10 cellular contexts compared by ENCODE assay signal in the genomic region with DNA sequence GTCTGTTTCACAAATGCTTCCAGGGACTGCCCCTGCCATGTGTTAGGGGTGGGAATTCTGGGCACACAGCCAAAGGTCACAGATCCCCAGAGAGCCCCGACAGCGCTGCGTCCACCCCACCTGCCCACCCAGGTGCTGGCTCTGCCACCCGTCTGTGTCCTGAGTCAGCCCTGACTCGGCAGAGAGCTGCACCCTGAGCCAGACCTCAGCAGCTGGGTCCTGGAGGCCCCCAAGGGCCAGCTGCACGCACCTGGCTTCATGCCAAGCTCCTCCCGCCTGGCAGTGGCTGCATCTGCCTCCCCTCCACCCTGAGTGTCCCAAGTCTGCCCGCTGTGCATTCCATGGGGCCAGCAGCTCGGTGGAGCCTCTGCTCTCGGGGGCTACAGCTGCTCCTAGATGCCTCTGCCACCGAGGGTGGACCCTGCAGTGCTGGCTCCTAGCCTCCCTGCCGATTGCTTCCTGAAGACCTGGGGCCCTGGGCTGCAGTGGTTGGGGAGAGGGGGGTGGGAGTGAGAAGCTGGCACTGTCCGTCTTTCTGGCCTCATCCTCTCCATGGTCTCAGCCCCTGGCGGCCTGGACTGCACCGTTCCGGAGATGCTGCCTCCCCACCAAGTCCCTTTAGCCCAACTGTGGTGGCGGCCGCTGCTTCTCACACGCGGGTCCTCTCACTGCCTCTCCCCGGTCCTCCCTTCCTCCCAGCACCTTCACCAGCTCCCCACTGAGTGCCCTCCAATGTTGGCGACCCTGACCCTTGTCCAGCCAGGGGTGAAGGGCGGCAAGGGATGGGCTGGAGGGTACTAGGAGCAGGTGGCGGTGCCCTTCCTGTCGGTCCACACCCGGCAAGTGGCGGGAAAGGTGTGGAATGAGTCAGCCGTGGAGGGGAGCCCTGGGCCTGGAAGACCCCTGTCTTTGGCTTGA. TPM values are rescaled to one million over a fixed set of nuclear protein-coding genes. Genes with fewer than 3 reads are reported as not detected.
DNase-seq lines count a peak whose midpoint lies in the region; ATAC-seq, FAIRE-seq and TF ChIP-seq lines count a peak whose summit lies in the region.
"Had no signal": no experiment of that assay in that cellular context is flagged by ENCODE, and none has a peak within 500 bp of the region (broad histone marks: within the 10 kb centered on the region; RNA-seq: fewer than 3 reads in every experiment).

No MANE protein-coding gene starts in this region.

- H3K4me1 ChIP-seq in BE2C (peaks cover 48% of the 10 kb centered on the region), kidney (ENCODE audit: control insufficient read depth in 1 of 2, insufficient read depth in 1 of 2, low read depth in 1 of 2, low read length in 2 of 2) (peaks cover 16 to 37% of the 10 kb centered on the region in 2 donors), ascending aorta (peaks cover 13 to 25% of the 10 kb centered on the region in 2 donors)

- no peaks in the 10 kb centered on the region for H3K36me3 ChIP-seq in BE2C
- no peaks in the 10 kb centered on the region for H3K36me3 ChIP-seq in kidney (ENCODE audit: control insufficient read depth in 1 of 2, insufficient read depth in 2 of 2, low read length in 2 of 2)
- no peaks in the 10 kb centered on the region for H3K36me3 ChIP-seq in ascending aorta
- H3K36me3 ChIP-seq: thoracic aorta had no signal

- H3K9me3 ChIP-seq in BE2C (no peaks in the 10 kb centered on the region), kidney (ENCODE audit: control insufficient read depth in 1 of 2, low read length in 2 of 2) (no peaks in the 10 kb centered on the region), ascending aorta (no peaks in the 10 kb centered on the region)
- H3K9me3 ChIP-seq: thoracic aorta had no signal

- intact Hi-C loops in kidney (cut with DNase I): no loop called here
- intact Hi-C loops in ascending aorta (cut with DNase I): no loop called here

- H3K27ac ChIP-seq in kidney (ENCODE audit: low read depth in 2 of 2, low read length in 2 of 2) (no peak overlapping the region), ascending aorta (no peak overlapping the region)
- H3K27ac ChIP-seq: thoracic aorta had no signal

- peak; percentile 97 for DNase-seq in BE2C
- DNase-seq in LoVo (ENCODE audit: low spot score): peak; percentile 42
- peak; percentile 47 for DNase-seq in RKO (ENCODE audit: low spot score)
- DNase-seq in kidney: peak; percentile 86
- no peak for DNase-seq in GF-D8 (lab: John Stamatoyannopoulos, UW)
- DNase-seq in ascending aorta (ENCODE audit: low spot score in 2 of 2): no peak
- DNase-seq: activated naive CD8-positive, alpha-beta T cell treated with anti-CD3 and anti-CD28 coated beads, Interleukin-2, amount 10 ng/mL, durations not matched to agents 7 days and 5 days had no signal

- H3K27me3 ChIP-seq in BE2C (peaks cover 10% of the 10 kb centered on the region), ascending aorta (no peaks in the 10 kb centered on the region)

- H3K9ac ChIP-seq in kidney (ENCODE audit: low read length in 2 of 2): no peak overlapping the region

- no peak for FAIRE-seq in kidney (lab: Jason Lieb, UNC)

- no peak for ATAC-seq in GM21619 (IDR thresholded peaks at IDR 0.05; ENCODE audit: unreplicated experiment)
- ATAC-seq in HG02840 (IDR thresholded peaks at IDR 0.05; ENCODE audit: low FRiP score, unreplicated experiment): no peak

- TF ChIP-seq CTCF in BE2C (IDR thresholded peaks at IDR 0.05; ENCODE audit: low read depth, low read length) (no peak), kidney (IDR thresholded peaks at IDR 0.05; ENCODE audit: borderline replicate concordance, extremely low read depth, insufficient read depth) (no peak), ascending aorta (IDR thresholded peaks at IDR 0.05) (no peak)

- peak overlapping the region; percentile 3; the same call in 1 of the 2 replicates for H3K4me3 ChIP-seq in BE2C (ENCODE audit: low read depth, low read length)
- no peak overlapping the region for H3K4me3 ChIP-seq in kidney (ENCODE audit: low read length in 2 of 2)
- H3K4me3 ChIP-seq in ascending aorta: no peak overlapping the region
- H3K4me3 ChIP-seq: thoracic aorta had no signal

RNA-seq across cellular contexts. Expression of a gene that starts 3.0 kb away (rescaled TPM):
- 0.42 TPM for polyA plus RNA-seq in BE2C (2012; ENCODE audit: insufficient read depth, insufficient read length, low read depth)
- 87.5 TPM for total RNA-seq in kidney
- 15.4 TPM for polyA plus RNA-seq in kidney (ENCODE audit: insufficient read depth, low read depth, low replicate concordance)
- 49.5 TPM for total RNA-seq in ascending aorta

RNA-seq across cellular contexts. Expression of a gene that starts 13.2 kb away (rescaled TPM):
- polyA plus RNA-seq in BE2C (2012; ENCODE audit: insufficient read depth, insufficient read length, low read depth): 0.46 TPM
- total RNA-seq in kidney (9.2 TPM), ascending aorta (6.7 TPM)
- 1.0 TPM for polyA plus RNA-seq in kidney (ENCODE audit: insufficient read depth, low read depth, low replicate concordance)

RNA-seq across cellular contexts. Expression of a gene that starts 28.5 kb away (rescaled TPM):
- polyA plus RNA-seq in BE2C (2012; ENCODE audit: insufficient read depth, insufficient read length, low read depth): not detected
- total RNA-seq in kidney (not detected), ascending aorta (not detected)
- not detected for polyA plus RNA-seq in kidney (ENCODE audit: insufficient read depth, low read depth, low replicate concordance)
- total RNA-seq: activated naive CD8-positive, alpha-beta T cell treated with anti-CD3 and anti-CD28 coated beads, Interleukin-2, amount 10 ng/mL, durations not matched to agents 7 days and 5 days; thoracic aorta had no signal

RNA-seq across cellular contexts. Expression of a gene that starts 41.0 kb away (rescaled TPM):
- polyA plus RNA-seq in BE2C (2012; ENCODE audit: insufficient read depth, insufficient read length, low read depth): 0.65 TPM
- total RNA-seq in kidney: not detected
- polyA plus RNA-seq in kidney (ENCODE audit: insufficient read depth, low read depth, low replicate concordance): not detected
- total RNA-seq in ascending aorta: not detected
- total RNA-seq: activated naive CD8-positive, alpha-beta T cell treated with anti-CD3 and anti-CD28 coated beads, Interleukin-2, amount 10 ng/mL, durations not matched to agents 7 days and 5 days had no signal

RNA-seq across cellular contexts. Expression of a gene that starts 57.1 kb away (rescaled TPM):
- 264 TPM for polyA plus RNA-seq in BE2C (2012; ENCODE audit: insufficient read depth, insufficient read length, low read depth)
- total RNA-seq in kidney (160 TPM), ascending aorta (86.8 TPM)
- polyA plus RNA-seq in kidney (ENCODE audit: insufficient read depth, low read depth, low replicate concordance): 69.7 TPM

Comparison
In these comparisons a context has a peak if more than half of its experiments do, and no peak if none do; other contexts are left out.
1. DNase-seq: peak in BE2C (single experiment), LoVo (single experiment), RKO (single experiment) and kidney (single experiment); none in GF-D8 (single experiment) and ascending aorta (0 of 2).